9 cellular contexts compared by ENCODE assay signal in genomic region chr19:48444129-48444932, GRCh38. TPM values are rescaled to one million over a fixed set of nuclear protein-coding genes. Genes with fewer than 3 reads are reported as not detected.
DNase-seq lines count a peak whose midpoint lies in the region; ATAC-seq and TF ChIP-seq lines count a peak whose summit lies in the region.
"Had no signal": no experiment of that assay in that cellular context is flagged by ENCODE, and none has a peak within 500 bp of the region (broad histone marks: within the 10 kb centered on the region; RNA-seq: fewer than 3 reads in every experiment).

No MANE protein-coding gene starts in this region.

- no peak overlapping the region for H2AFZ ChIP-seq in PC-9

- H3K36me3 ChIP-seq in PC-9 (ENCODE audit: low read depth) (peaks cover 21% of the 10 kb centered on the region), esophagus squamous epithelium (peaks cover 0 to 24% (median 0%) of the 10 kb centered on the region in 3 donors), spleen (peaks cover 0 to 33% (median 21%) of the 10 kb centered on the region in 6 donors)

- H3K9me3 ChIP-seq in PC-9 (ENCODE audit: insufficient read depth, low read depth) (no peaks in the 10 kb centered on the region), esophagus squamous epithelium (no peaks in the 10 kb centered on the region), spleen (no peaks in the 10 kb centered on the region)

- no TSS peak for BruUV-seq in PC-9 (replicated peaks; lab: Mats Ljungman, UMichigan)

- H3K4me3 ChIP-seq in PC-9 (peak overlapping the region; percentile 92; the same call in 1 of the 2 replicates), esophagus squamous epithelium (peak overlapping the region; percentile 2 to 93 (median 82)), spleen (peak overlapping the region; percentile 12 to 100 (median 68))

- ATAC-seq in HG02884 (IDR thresholded peaks at IDR 0.05; ENCODE audit: unreplicated experiment), result no peak
- no peak for ATAC-seq in HG03039 (IDR thresholded peaks at IDR 0.05; ENCODE audit: unreplicated experiment)
- ATAC-seq in GM18498 (IDR thresholded peaks at IDR 0.05; ENCODE audit: unreplicated experiment), result no peak

- no peaks in the 10 kb centered on the region for H3K9me2 ChIP-seq in PC-9 (ENCODE audit: insufficient read depth)

- DNase-seq in NCI-H510A treated with DMSO at 0.1 percent for 48 hours (lab: John Stamatoyannopoulos, UW), result peak; percentile 36
- DNase-seq in NCI-H510A (lab: John Stamatoyannopoulos, UW), result no peak
- no peak for DNase-seq in PC-9
- DNase-seq in esophagus squamous epithelium (lab: John Stamatoyannopoulos, UW), result no peak
- DNase-seq in spleen, result peak; percentile 76

- peak overlapping the region; percentile 78 for H3K27ac ChIP-seq in PC-9
- peak overlapping the region in 2 of 4 donors; percentile 88 to 90 for H3K27ac ChIP-seq in esophagus squamous epithelium
- H3K27ac ChIP-seq in spleen, result peak overlapping the region in 5 of 8 donors; percentile 84 to 90 (median 88)

- H3K4me2 ChIP-seq in PC-9, result peak overlapping the region; percentile 100

- H3K27me3 ChIP-seq in PC-9 (ENCODE audit: insufficient read depth, low read depth) (no peaks in the 10 kb centered on the region), esophagus squamous epithelium (peaks cover 0 to 53% (median 2%) of the 10 kb centered on the region in 4 donors), spleen (replicated peaks in 1 of 7) (peaks cover 0 to 57% (median 27%) of the 10 kb centered on the region in 7 donors)

- H3K79me2 ChIP-seq in PC-9 (ENCODE audit: low read depth), result peaks cover 32% of the 10 kb centered on the region

- H3K4me1 ChIP-seq in PC-9 (replicated peaks; ENCODE audit: insufficient read depth) (peaks cover 23% of the 10 kb centered on the region; the same call in 1 of the 2 replicates), esophagus squamous epithelium (peaks cover 20 to 43% (median 22%) of the 10 kb centered on the region in 3 donors), spleen (peaks cover 10 to 50% (median 33%) of the 10 kb centered on the region in 6 donors)

- CTCF ChIA-PET in PC-9 (lab: Charles Lee), result interaction anchor here (0.7 to 1.9 kb wide), 3 partner anchors 81 to 140 kb away, joined by 4 to 7 read pairs (median 5); partner anchors contain the start of gene TMEM143

- TF ChIP-seq POLR2A in esophagus squamous epithelium (IDR thresholded peaks at IDR 0.05) (no peak), spleen (IDR thresholded peaks at IDR 0.05) (no peak)

- TF ChIP-seq CTCF in PC-9 (conservative IDR thresholded peaks at IDR 0.05) (no peak), esophagus squamous epithelium (IDR thresholded peaks at IDR 0.05) (no peak), spleen (IDR thresholded peaks at IDR 0.05 in 8 of 11, conservative IDR thresholded peaks at IDR 0.05 in 3 of 11) (no peak)

- WGBS in esophagus squamous epithelium, 2 donors, result 27 to 28% methylated on average over 13 to 16 of the region's 38 CpGs
- WGBS in spleen, 5 donors, result 13 to 25% (median 18%) methylated on average over 38 of the region's 38 CpGs

- intact Hi-C loops in PC-9 (cut with micrococcal nuclease; ENCODE audit: unreplicated experiment) (loop anchor here (2.0 kb wide), 1 partner anchor 124 kb away; a partner anchor contains a TSS), esophagus squamous epithelium (cut with DNase I) (no loop called here), spleen (cut with DNase I; ENCODE audit: low total_unique reads) (no loop called here)

- H3F3A ChIP-seq in PC-9 (ENCODE audit: insufficient read depth, low read depth), result peaks cover 39% of the 10 kb centered on the region

- H4K20me1 ChIP-seq in PC-9 (ENCODE audit: insufficient read depth), result no peaks in the 10 kb centered on the region; the same call in 1 of the 2 replicates

- POLR2A ChIA-PET in PC-9 (lab: Charles Lee; ENCODE audit: unreplicated experiment), result interaction anchor here (0.6 kb wide), 1 partner anchor 53 kb away, joined by 9 read pairs; the partner anchor contains the start of gene KDELR1

RNA-seq across cellular contexts. Expression of gene GRWD1, which starts 1.5 kb away (rescaled TPM):
- total RNA-seq in PC-9 (2021), result 35.5 and 44.2 TPM in 2 replicates
- total RNA-seq in esophagus squamous epithelium, result 10 to 100 TPM; 33.0 to 43.9 (median 34.6) TPM
- 10 to 100 TPM; 24.3 to 34.5 (median 26.0) TPM for total RNA-seq in spleen
- 10 to 100 TPM in 1 of 3 donors, 1 to 10 TPM in 2; 5.5 to 14.7 (median 9.5) TPM for polyA plus RNA-seq in spleen

RNA-seq across cellular contexts. Expression of gene KCNJ14, which starts 11.0 kb away (rescaled TPM):
- total RNA-seq in PC-9 (2021) (5.4 and 8.3 TPM in 2 replicates), esophagus squamous epithelium (1 to 10 TPM in 1 of 4 donors, under 1 TPM in 3; 0.57 to 1.3 (median 0.92) TPM), spleen (1 to 10 TPM in 2 of 7 donors, under 1 TPM in 5; 0.43 to 1.4 (median 0.93) TPM)
- polyA plus RNA-seq in spleen, result under 1 TPM; 0.26 to 0.61 (median 0.38) TPM

RNA-seq across cellular contexts. Expression of gene CYTH2, which starts 24.8 kb away (rescaled TPM):
- total RNA-seq in PC-9 (2021) (74.4 and 93.0 TPM in 2 replicates), esophagus squamous epithelium (100 to 1,000 TPM in 1 of 4 donors, 10 to 100 TPM in 3; 40.8 to 101 (median 47.8) TPM), spleen (10 to 100 TPM; 31.4 to 66.4 (median 48.2) TPM)
- polyA plus RNA-seq in spleen, result 10 to 100 TPM; 22.6 to 44.1 (median 24.6) TPM

RNA-seq across cellular contexts. Expression of gene GRIN2D, which starts 50.9 kb away (rescaled TPM):
- 3.2 and 3.8 TPM in 2 replicates for total RNA-seq in PC-9 (2021)
- total RNA-seq in esophagus squamous epithelium, result under 1 TPM; 0.09 to 0.47 (median 0.15) TPM
- 1 to 10 TPM in 1 of 7 donors, under 1 TPM in 6; 0.28 to 1.2 (median 0.77) TPM for total RNA-seq in spleen
- polyA plus RNA-seq in spleen, result under 1 TPM; 0.07 to 0.10 (median 0.09) TPM
- total RNA-seq: Daoy had no signal

RNA-seq across cellular contexts. Expression of gene KDELR1, which starts 53.0 kb away (rescaled TPM):
- total RNA-seq in PC-9 (2021), result 220 and 261 TPM in 2 replicates
- 10 to 100 TPM; 63.5 to 87.4 (median 70.2) TPM for total RNA-seq in esophagus squamous epithelium
- total RNA-seq in spleen, result 10 to 100 TPM; 61.7 to 95.9 (median 76.2) TPM
- polyA plus RNA-seq in spleen, result 10 to 100 TPM; 36.2 to 55.9 (median 45.0) TPM

Comparison
In these comparisons a context has a peak if more than half of its experiments do, and no peak if none do; other contexts are left out.
1. DNase-seq: peak in NCI-H510A treated with DMSO at 0.1 percent for 48 hours (single experiment) and spleen (single experiment); none in NCI-H510A (single experiment), PC-9 (0 of 2) and esophagus squamous epithelium (single experiment).
2. Peak in every context shown above with its lines, with median percentiles within 50 percentile points of each other: H3K4me3 ChIP-seq.